In genomic region chr7:24898691-24899090, GRCh38 we compare ENCODE assay signal across 9 cellular contexts.
DNase-seq lines count a peak whose midpoint lies in the region; ATAC-seq and TF ChIP-seq lines count a peak whose summit lies in the region.
"Had no signal": no experiment of that assay in that cellular context is flagged by ENCODE, and none has a peak within 500 bp of the region (broad histone marks: within the 10 kb centered on the region; RNA-seq: fewer than 3 reads in every experiment).

No MANE protein-coding gene starts in this region.

- H3F3A ChIP-seq in neural progenitor cell (ENCODE audit: low read depth) = peaks cover 8% of the 10 kb centered on the region

- peak; percentile 46 for ATAC-seq in GM18858 (IDR thresholded peaks at IDR 0.05; ENCODE audit: unreplicated experiment)
- ATAC-seq in HG02798 (IDR thresholded peaks at IDR 0.05; ENCODE audit: poor library complexity, unreplicated experiment) = peak; percentile 28
- ATAC-seq: gastrocnemius medialis had no signal

- H3K27me3 ChIP-seq in neural progenitor cell = no peaks in the 10 kb centered on the region
- H3K27me3 ChIP-seq: gastrocnemius medialis, SJCRH30 had no signal

- peaks cover 5% of the 10 kb centered on the region for H3K36me3 Mint-ChIP-seq in T-helper 1 cell treated with Interleukin-12 subunit alpha and Interleukin-12 subunit beta and Interleukin-4 antibody, amounts not matched to agents 30 μg/mL and 1 μg/mL, for 36 hours (ENCODE audit: low read depth)
- no peaks in the 10 kb centered on the region for H3K36me3 Mint-ChIP-seq in neural progenitor cell

- H4K20me1 ChIP-seq in neural progenitor cell (ENCODE audit: low read depth) = no peaks in the 10 kb centered on the region

- H3K9me3 ChIP-seq in neural progenitor cell (ENCODE audit: low read depth) = no peaks in the 10 kb centered on the region
- H3K9me3 ChIP-seq: gastrocnemius medialis, SJCRH30 had no signal

- no peaks in the 10 kb centered on the region for H3K36me3 ChIP-seq in neural progenitor cell
- H3K36me3 ChIP-seq: gastrocnemius medialis, SJCRH30 had no signal

- H3K27ac Mint-ChIP-seq in T-helper 1 cell treated with Interleukin-12 subunit alpha and Interleukin-12 subunit beta and Interleukin-4 antibody, amounts not matched to agents 30 μg/mL and 1 μg/mL, for 36 hours = peak overlapping the region; percentile 33
- peak overlapping the region; percentile 32 for H3K27ac Mint-ChIP-seq in neural progenitor cell

- H3K4me3 ChIP-seq in neural progenitor cell = no peak overlapping the region
- H3K4me3 ChIP-seq: gastrocnemius medialis, SJCRH30 had no signal

- no peaks in the 10 kb centered on the region for H3K27me3 Mint-ChIP-seq in T-helper 1 cell treated with Interleukin-12 subunit alpha and Interleukin-12 subunit beta and Interleukin-4 antibody, amounts not matched to agents 30 μg/mL and 1 μg/mL, for 36 hours (ENCODE audit: low read depth)
- H3K27me3 Mint-ChIP-seq in neural progenitor cell (ENCODE audit: insufficient read depth, low read depth) = no peaks in the 10 kb centered on the region

- H3K9me3 Mint-ChIP-seq in T-helper 1 cell treated with Interleukin-12 subunit alpha and Interleukin-12 subunit beta and Interleukin-4 antibody, amounts not matched to agents 30 μg/mL and 1 μg/mL, for 36 hours = no peaks in the 10 kb centered on the region
- H3K9me3 Mint-ChIP-seq in neural progenitor cell = peaks cover 5% of the 10 kb centered on the region

- peaks cover 17% of the 10 kb centered on the region for H3K4me1 ChIP-seq in neural progenitor cell

- peaks cover 59% of the 10 kb centered on the region for H3K4me1 Mint-ChIP-seq in T-helper 1 cell treated with Interleukin-12 subunit alpha and Interleukin-12 subunit beta and Interleukin-4 antibody, amounts not matched to agents 30 μg/mL and 1 μg/mL, for 36 hours (ENCODE audit: low read depth)
- peaks cover 16% of the 10 kb centered on the region for H3K4me1 Mint-ChIP-seq in neural progenitor cell

- in situ Hi-C loops in ACHN (cut with HindIII; ENCODE audit: low pct_ligation_motif_present, low pct_unique_long_range_greater_than_20kb, low sequenced_read_pairs) = no loop called here

- no peak overlapping the region for H3K27ac ChIP-seq in neural progenitor cell
- H3K27ac ChIP-seq: gastrocnemius medialis, SJCRH30 had no signal

- no peak overlapping the region for H3K4me3 Mint-ChIP-seq in T-helper 1 cell treated with Interleukin-12 subunit alpha and Interleukin-12 subunit beta and Interleukin-4 antibody, amounts not matched to agents 30 μg/mL and 1 μg/mL, for 36 hours
- H3K4me3 Mint-ChIP-seq in neural progenitor cell = no peak overlapping the region

- DNase-seq in neural progenitor cell (ENCODE audit: low spot score) (no peak), NCI-H187 treated with DMSO at 0.1 percent for 48 hours (lab: John Stamatoyannopoulos, UW) (no peak), NCI-H1105 (lab: John Stamatoyannopoulos, UW) (no peak), ACHN (no peak)
- DNase-seq: gastrocnemius medialis, SJCRH30 had no signal

- no peak overlapping the region for H3K4me2 ChIP-seq in neural progenitor cell

- no peak overlapping the region for H3K9ac ChIP-seq in neural progenitor cell

- H2AFZ ChIP-seq in neural progenitor cell (replicated peaks) = no peak overlapping the region

- TF ChIP-seq CTCF in neural progenitor cell (IDR thresholded peaks at IDR 0.05) = no peak

- H3K79me2 ChIP-seq in neural progenitor cell (ENCODE audit: low read depth) = peaks cover 5% of the 10 kb centered on the region
